Comparison of ENCODE assay signal across 7 cellular contexts in genomic region chr3:195441051-195441450, GRCh38. TPM values are rescaled to one million over a fixed set of nuclear protein-coding genes. Genes with fewer than 3 reads are reported as not detected.
DNase-seq lines count a peak whose midpoint lies in the region; ATAC-seq and TF ChIP-seq lines count a peak whose summit lies in the region.

No MANE protein-coding gene starts in this region.

- peak overlapping the region; percentile 87 to 92 for H3K4me3 Mint-ChIP-seq in H9
- peak overlapping the region; percentile 92 for H3K4me3 Mint-ChIP-seq in activated CD4-positive, alpha-beta memory T cell treated with anti-CD3 and anti-CD28 coated beads for 36 hours
- H3K4me3 Mint-ChIP-seq in stimulated activated memory B cell treated with anti-CD40 and anti-IgM and Interleukin-4, amounts not matched to agents 10 μg/mL and 1 μg/mL and 100 μg/mL, for 72 hours, result peak overlapping the region; percentile 89

- H3K79me2 ChIP-seq in H9 (ENCODE audit: insufficient read depth, low read length), result peaks cover 11% of the 10 kb centered on the region

- CTCF ChIA-PET in activated CD4-positive, alpha-beta memory T cell treated with anti-CD3 and anti-CD28 coated beads for 36 hours (lab: Charles Lee), result interaction anchor here (0.6 to 4.7 kb wide), 5 partner anchors 15 to 181 kb away, joined by 3 to 49 read pairs (median 3); partner anchors contain the start of gene XXYLT1

- DNase-seq in H9 (no peak), NCI-H774 (lab: John Stamatoyannopoulos, UW) (no peak), NCI-H2081 treated with DMSO at 0.1 percent for 48 hours (lab: John Stamatoyannopoulos, UW) (no peak)
- DNase-seq in activated CD4-positive, alpha-beta memory T cell treated with anti-CD3 and anti-CD28 coated beads for 36 hours, result no peak

- no peak overlapping the region for H4K91ac ChIP-seq in H9 (ENCODE audit: insufficient read length, low read depth, low read length)

- TF ChIP-seq POLR2A in gastroesophageal sphincter (IDR thresholded peaks at IDR 0.05), result no peak

- no peak overlapping the region for H3K56ac ChIP-seq in H9 (ENCODE audit: insufficient read length, low read depth, low read length)

- no peak for ATAC-seq in gastroesophageal sphincter
- no peak for ATAC-seq in stimulated activated memory B cell treated with anti-CD40 and anti-IgM and Interleukin-4, amounts not matched to agents 10 μg/mL and 1 μg/mL and 100 μg/mL, for 72 hours
- no peak for ATAC-seq in HG02884 (IDR thresholded peaks at IDR 0.05; ENCODE audit: unreplicated experiment)

- H3K4me1 Mint-ChIP-seq in H9, result peaks cover 23 to 33% of the 10 kb centered on the region in 2 experiments
- peaks cover 41% of the 10 kb centered on the region for H3K4me1 Mint-ChIP-seq in activated CD4-positive, alpha-beta memory T cell treated with anti-CD3 and anti-CD28 coated beads for 36 hours (ENCODE audit: low read depth)
- H3K4me1 Mint-ChIP-seq in stimulated activated memory B cell treated with anti-CD40 and anti-IgM and Interleukin-4, amounts not matched to agents 10 μg/mL and 1 μg/mL and 100 μg/mL, for 72 hours, result peaks cover 41% of the 10 kb centered on the region

- no peak for TF ChIP-seq EP300 in gastroesophageal sphincter (IDR thresholded peaks at IDR 0.05)

- WGBS in H9 (ENCODE audit: extremely low coverage, insufficient read length, low lambda C conversion rate), result no CpG with 5 or more reads among the region's 2 CpGs
- 47 to 56% methylated on average over 2 of the region's 2 CpGs for WGBS in gastroesophageal sphincter (ENCODE audit: low coverage in 1 of 2), 2 donors

- H3K27ac ChIP-seq in H9 (ENCODE audit: insufficient read length, low read depth, low read length) (no peak overlapping the region), gastroesophageal sphincter (peak overlapping the region; percentile 94 to 99 (median 98))

- H3K27me3 ChIP-seq in H9 (ENCODE audit: insufficient read depth, low read length), result no peaks in the 10 kb centered on the region
- H3K27me3 ChIP-seq in gastroesophageal sphincter, result no peaks in the 10 kb centered on the region

- peak overlapping the region; percentile 81 for H3K4me2 ChIP-seq in H9 (ENCODE audit: insufficient read depth, insufficient read length, low read length)

- no peaks in the 10 kb centered on the region for H3K9me3 Mint-ChIP-seq in H9
- no peaks in the 10 kb centered on the region for H3K9me3 Mint-ChIP-seq in activated CD4-positive, alpha-beta memory T cell treated with anti-CD3 and anti-CD28 coated beads for 36 hours
- H3K9me3 Mint-ChIP-seq in stimulated activated memory B cell treated with anti-CD40 and anti-IgM and Interleukin-4, amounts not matched to agents 10 μg/mL and 1 μg/mL and 100 μg/mL, for 72 hours, result no peaks in the 10 kb centered on the region

- intact Hi-C loops in activated CD4-positive, alpha-beta memory T cell treated with anti-CD3 and anti-CD28 coated beads for 36 hours (cut with micrococcal nuclease), result loop anchor here (5.0 to 10.0 kb wide), 2 partner anchors 146 to 756 kb away; partner anchors contain the start of gene FAM43A

- no peak overlapping the region for H2BK12ac ChIP-seq in H9 (ENCODE audit: insufficient read length, low read depth, low read length)

- H2AFZ ChIP-seq in H9 (ENCODE audit: low read length), result no peak overlapping the region

- no peak overlapping the region for H3T11ph ChIP-seq in H9 (ENCODE audit: low read length)

- no peak overlapping the region for H4K5ac ChIP-seq in H9 (ENCODE audit: insufficient read length, low read depth, low read length)

- H3K27ac Mint-ChIP-seq in H9, result no peak overlapping the region
- H3K27ac Mint-ChIP-seq in activated CD4-positive, alpha-beta memory T cell treated with anti-CD3 and anti-CD28 coated beads for 36 hours, result peak overlapping the region; percentile 91
- H3K27ac Mint-ChIP-seq in stimulated activated memory B cell treated with anti-CD40 and anti-IgM and Interleukin-4, amounts not matched to agents 10 μg/mL and 1 μg/mL and 100 μg/mL, for 72 hours, result peak overlapping the region; percentile 95

- H3K36me3 ChIP-seq in gastroesophageal sphincter, result no peaks in the 10 kb centered on the region

- H3K14ac ChIP-seq in H9 (ENCODE audit: insufficient read depth, low read length), result no peak overlapping the region

- POLR2A ChIA-PET in activated CD4-positive, alpha-beta memory T cell treated with anti-CD3 and anti-CD28 coated beads for 36 hours (lab: Charles Lee), result interaction anchor here (2.1 to 2.3 kb wide), 2 partner anchors 33 to 83 kb away, joined by 5 to 7 read pairs; no protein-coding TSS in a partner anchor

- H3K4ac ChIP-seq in H9 (ENCODE audit: low read depth, low read length), result no peak overlapping the region

- no peak overlapping the region for H3K18ac ChIP-seq in H9 (ENCODE audit: insufficient read length, low read depth, low read length)

- no peaks in the 10 kb centered on the region; a peak in 1 of 7 replicates for H3K36me3 Mint-ChIP-seq in H9 (ENCODE audit: insufficient read depth in 1 of 3, low read depth in 3 of 3)
- H3K36me3 Mint-ChIP-seq in activated CD4-positive, alpha-beta memory T cell treated with anti-CD3 and anti-CD28 coated beads for 36 hours, result no peaks in the 10 kb centered on the region
- no peaks in the 10 kb centered on the region for H3K36me3 Mint-ChIP-seq in stimulated activated memory B cell treated with anti-CD40 and anti-IgM and Interleukin-4, amounts not matched to agents 10 μg/mL and 1 μg/mL and 100 μg/mL, for 72 hours

- peaks cover 4% of the 10 kb centered on the region; the same call in 1 of the 2 replicates for H3K4me1 ChIP-seq in H9 (ENCODE audit: insufficient read depth, low read length)
- H3K4me1 ChIP-seq in gastroesophageal sphincter, result peaks cover 0 to 43% (median 8%) of the 10 kb centered on the region in 3 donors

- H3K9me3 ChIP-seq in H9 (ENCODE audit: control insufficient read depth, low read depth, low read length), result no peaks in the 10 kb centered on the region
- no peaks in the 10 kb centered on the region for H3K9me3 ChIP-seq in gastroesophageal sphincter

- H4K20me1 ChIP-seq in H9 (ENCODE audit: control insufficient read depth, insufficient read depth, insufficient read length), result no peaks in the 10 kb centered on the region

- no peak overlapping the region for H2BK20ac ChIP-seq in H9 (ENCODE audit: low read depth, low read length, poor library complexity, severe bottlenecking)

- no peak overlapping the region for H2BK15ac ChIP-seq in H9 (ENCODE audit: low read depth, low read length)

- H3K79me1 ChIP-seq in H9 (ENCODE audit: insufficient read depth, low read depth, low read length, poor library complexity, severe bottlenecking), result no peaks in the 10 kb centered on the region

- H2AK5ac ChIP-seq in H9 (ENCODE audit: insufficient read length, low read length), result no peak overlapping the region

- peaks cover 8% of the 10 kb centered on the region for H3K23me2 ChIP-seq in H9 (ENCODE audit: insufficient read length, low read depth, low read length, poor library complexity, severe bottlenecking)

- no peak overlapping the region for H2BK5ac ChIP-seq in H9 (ENCODE audit: insufficient read length, low read length)

- H3K23ac ChIP-seq in H9 (ENCODE audit: insufficient read length, low read depth, low read length), result no peak overlapping the region

- no peaks in the 10 kb centered on the region for H3K27me3 Mint-ChIP-seq in H9 (ENCODE audit: low read depth)
- H3K27me3 Mint-ChIP-seq in activated CD4-positive, alpha-beta memory T cell treated with anti-CD3 and anti-CD28 coated beads for 36 hours, result no peaks in the 10 kb centered on the region
- no peaks in the 10 kb centered on the region for H3K27me3 Mint-ChIP-seq in stimulated activated memory B cell treated with anti-CD40 and anti-IgM and Interleukin-4, amounts not matched to agents 10 μg/mL and 1 μg/mL and 100 μg/mL, for 72 hours

- H3K4me3 ChIP-seq in gastroesophageal sphincter, result peak overlapping the region in 1 of 2 donors; percentile 100

- no peak overlapping the region for H3K9ac ChIP-seq in H9 (ENCODE audit: extremely low read depth, insufficient read length, low read length)

- TF ChIP-seq CTCF in H9 (conservative IDR thresholded peaks at IDR 0.05) (no peak), gastroesophageal sphincter (IDR thresholded peaks at IDR 0.05) (no peak)

- H4K8ac ChIP-seq in H9 (replicated peaks; ENCODE audit: insufficient read length, low read depth, low read length), result no peak overlapping the region

- H2BK120ac ChIP-seq in H9 (ENCODE audit: low read depth, low read length, poor library complexity, severe bottlenecking), result no peak overlapping the region

RNA-seq across cellular contexts. Expression of gene ACAP2, which starts 1.8 kb away (rescaled TPM):
- total RNA-seq in H9 (2021) (30.8 and 31.2 TPM in 2 replicates), gastroesophageal sphincter (10 to 100 TPM; 38.3 to 66.0 (median 49.2) TPM)
- total RNA-seq in activated CD4-positive, alpha-beta memory T cell treated with anti-CD3 and anti-CD28 coated beads for 36 hours, result 10 to 100 TPM; 45.0 to 47.0 TPM

Comparison
In these comparisons a context has a peak if more than half of its experiments do, and no peak if none do; other contexts are left out.
1. H3K27ac Mint-ChIP-seq: peak in activated CD4-positive, alpha-beta memory T cell treated with anti-CD3 and anti-CD28 coated beads for 36 hours (single experiment) and stimulated activated memory B cell treated with anti-CD40 and anti-IgM and Interleukin-4, amounts not matched to agents 10 μg/mL and 1 μg/mL and 100 μg/mL, for 72 hours (single experiment); none in H9 (0 of 3).
2. Peak in every context shown above with its lines, with median percentiles within 50 percentile points of each other: H3K4me3 Mint-ChIP-seq.